In the genomic region with DNA sequence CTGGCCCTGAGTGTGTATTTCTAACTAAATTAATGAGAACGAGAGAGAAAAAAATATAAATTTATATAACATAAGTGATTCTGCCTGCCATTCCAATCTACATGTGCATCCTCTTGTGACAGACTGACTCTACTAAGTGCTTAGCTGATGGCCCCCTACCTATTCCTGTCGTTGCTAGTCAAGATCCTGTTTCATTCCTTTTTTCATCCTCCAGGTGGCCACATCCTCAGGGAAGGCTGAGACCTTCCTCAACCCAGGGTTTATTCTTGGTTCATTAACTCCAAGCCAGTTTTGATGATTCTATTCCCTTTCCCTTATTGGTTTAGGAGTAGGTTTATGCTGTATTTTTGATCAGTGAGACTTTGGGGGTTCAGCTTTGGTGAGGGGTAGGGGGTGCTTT, we compare ENCODE assay signal across 1 cellular context.
TF ChIP-seq lines count a peak whose summit lies in the region.

No MANE protein-coding gene starts in this region.

TF ChIP-seq in HCT116, 20 proteins besides CTCF, POLR2A, EP300 and RAD21 (continued from another document):
- TF ChIP-seq SRF (IDR thresholded peaks at IDR 0.05; ENCODE audit: low read depth) (no peak), CEBPB (IDR thresholded peaks at IDR 0.05; ENCODE audit: low read depth) (no peak), SP1 (IDR thresholded peaks at IDR 0.05; ENCODE audit: low read depth) (no peak), JUND (IDR thresholded peaks at IDR 0.05) (no peak), SIN3A (IDR thresholded peaks at IDR 0.05; ENCODE audit: low read depth) (no peak), ATF3 (IDR thresholded peaks at IDR 0.05) (no peak), FOSL1 (IDR thresholded peaks at IDR 0.05; ENCODE audit: low read depth) (no peak), EGR1 (IDR thresholded peaks at IDR 0.05; ENCODE audit: low read depth) (no peak), ZNF274 (IDR thresholded peaks at IDR 0.05; ENCODE audit: low read depth, low read length) (no peak), POLR2AphosphoS5 (IDR thresholded peaks at IDR 0.05; ENCODE audit: low read depth, low read length) (no peak)
